In the genomic region with DNA sequence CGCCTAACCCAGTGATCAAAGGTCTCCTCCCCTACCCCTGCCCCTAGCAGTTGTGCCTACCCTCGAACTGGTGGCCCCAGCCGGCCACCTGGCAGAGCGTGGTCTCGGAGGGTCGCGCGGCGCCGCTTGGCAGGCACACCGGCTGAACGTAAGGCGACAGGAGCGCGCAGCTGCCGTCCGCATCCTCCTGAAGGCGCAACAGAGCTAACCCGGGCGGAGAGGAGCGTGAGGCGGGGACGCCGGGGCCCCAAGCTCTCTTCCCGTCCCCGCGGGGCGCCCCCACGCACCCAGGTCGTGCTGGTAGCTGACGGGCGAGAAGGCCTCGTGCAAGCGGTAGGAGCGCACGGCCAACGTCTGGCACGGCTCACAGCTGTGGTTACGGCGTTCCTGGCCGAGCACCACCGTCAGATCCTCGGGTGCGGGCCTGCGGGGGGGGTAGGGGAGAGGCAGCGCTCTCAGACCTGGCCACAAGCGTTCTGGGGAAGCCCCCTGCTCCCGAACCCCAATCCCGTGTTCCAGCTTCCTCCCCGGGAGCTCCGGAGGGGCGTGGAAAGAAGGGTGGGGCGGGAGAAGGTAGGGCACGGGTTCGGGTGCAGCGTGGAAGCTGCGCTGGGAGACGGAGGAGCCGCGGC, we compare ENCODE assay signal across 6 cellular contexts. TPM values are rescaled to one million over a fixed set of nuclear protein-coding genes. Genes with fewer than 3 reads are reported as not detected.
DNase-seq lines count a peak whose midpoint lies in the region; ATAC-seq, FAIRE-seq and TF ChIP-seq lines count a peak whose summit lies in the region.

No MANE protein-coding gene starts in this region.

- FAIRE-seq in HTR-8/SVneo (lab: Jason Lieb, UNC): no peak

- H3K9me3 Mint-ChIP-seq in activated T-cell treated with anti-CD3 and anti-CD28 coated beads, Interleukin-2, amount 50 U/mL, for 72 hours: no peaks in the 10 kb centered on the region

- DNase-seq in activated T-cell treated with anti-CD3 and anti-CD28 coated beads, Interleukin-2, amount 50 U/mL, for 72 hours: peak; percentile 68 to 71
- DNase-seq in left colon (peak; percentile 55 to 64), HTR-8/SVneo (ENCODE audit: insufficient read length, low spot score) (no peak), sciatic nerve (ENCODE audit: low spot score) (no peak)

- H3K27me3 Mint-ChIP-seq in activated T-cell treated with anti-CD3 and anti-CD28 coated beads, Interleukin-2, amount 50 U/mL, for 72 hours (ENCODE audit: low read depth): peaks cover 23% of the 10 kb centered on the region

- no peak overlapping the region for H3K27ac Mint-ChIP-seq in activated T-cell treated with anti-CD3 and anti-CD28 coated beads, Interleukin-2, amount 50 U/mL, for 72 hours

- H3K4me3 Mint-ChIP-seq in activated T-cell treated with anti-CD3 and anti-CD28 coated beads, Interleukin-2, amount 50 U/mL, for 72 hours: peak overlapping the region; percentile 92 to 93

- intact Hi-C loops in left colon (cut with DNase I, micrococcal nuclease) (loop anchor here in 1 of 2 donors (5.0 kb wide), 1 partner anchor 49 kb away; no protein-coding TSS in a partner anchor), sciatic nerve (cut with DNase I) (loop anchor here (5.0 kb wide), 1 partner anchor 54 kb away; no protein-coding TSS in a partner anchor)

- H3K4me1 Mint-ChIP-seq in activated T-cell treated with anti-CD3 and anti-CD28 coated beads, Interleukin-2, amount 50 U/mL, for 72 hours (ENCODE audit: low read depth): peaks cover 32% of the 10 kb centered on the region

- H3K36me3 Mint-ChIP-seq in activated T-cell treated with anti-CD3 and anti-CD28 coated beads, Interleukin-2, amount 50 U/mL, for 72 hours (ENCODE audit: insufficient read depth in 2 of 2): no peaks in the 10 kb centered on the region

- ATAC-seq in HG03460 (IDR thresholded peaks at IDR 0.05; ENCODE audit: unreplicated experiment) (peak; percentile 24), left colon (peak; percentile 30), sciatic nerve (no peak)
- peak; percentile 40 to 46 for ATAC-seq in activated T-cell treated with anti-CD3 and anti-CD28 coated beads, Interleukin-2, amount 50 U/mL, for 72 hours (replicated peaks in 1 of 2)

- TF ChIP-seq POLR2A in GM19193 (IDR thresholded peaks at IDR 0.05; ENCODE audit: extremely low read depth, insufficient read depth, insufficient read length): peak; percentile 14

RNA-seq across cellular contexts. Expression of a gene that starts 2.8 kb away (rescaled TPM):
- total RNA-seq in activated T-cell treated with anti-CD3 and anti-CD28 coated beads, Interleukin-2, amount 50 U/mL, for 72 hours: not detected
- not detected for total RNA-seq in left colon
- not detected for total RNA-seq in sciatic nerve

RNA-seq across cellular contexts. Expression of a gene that starts 6.1 kb away (rescaled TPM):
- total RNA-seq in activated T-cell treated with anti-CD3 and anti-CD28 coated beads, Interleukin-2, amount 50 U/mL, for 72 hours: 1 to 10 TPM; 6.5 to 6.7 TPM
- total RNA-seq in left colon (10 to 100 TPM in 1 of 2 donors, 1 to 10 TPM in 1; 9.0 to 11.3 TPM), sciatic nerve (0.49 TPM)

RNA-seq across cellular contexts. Expression of a gene that starts 19.1 kb away (rescaled TPM):
- under 1 TPM; 0.19 to 0.21 TPM for total RNA-seq in activated T-cell treated with anti-CD3 and anti-CD28 coated beads, Interleukin-2, amount 50 U/mL, for 72 hours
- total RNA-seq in left colon: not detected
- not detected for total RNA-seq in sciatic nerve

RNA-seq across cellular contexts. Expression of a gene that starts 23.2 kb away (rescaled TPM):
- total RNA-seq in activated T-cell treated with anti-CD3 and anti-CD28 coated beads, Interleukin-2, amount 50 U/mL, for 72 hours: 100 to 1,000 TPM; 133 to 135 TPM
- total RNA-seq in left colon (10 to 100 TPM; 34.6 to 43.5 TPM), sciatic nerve (25.0 TPM)

RNA-seq across cellular contexts. Expression of a gene that starts 43.3 kb away (rescaled TPM):
- 10 to 100 TPM; 12.1 to 16.0 TPM for total RNA-seq in activated T-cell treated with anti-CD3 and anti-CD28 coated beads, Interleukin-2, amount 50 U/mL, for 72 hours
- 1 to 10 TPM; 1.6 to 2.2 TPM for total RNA-seq in left colon
- 8.2 TPM for total RNA-seq in sciatic nerve

Comparison
In these comparisons a context has a peak if more than half of its experiments do, and no peak if none do; other contexts are left out.
1. DNase-seq: peak in activated T-cell treated with anti-CD3 and anti-CD28 coated beads, Interleukin-2, amount 50 U/mL, for 72 hours (2 of 2) and left colon (2 of 2); none in HTR-8/SVneo (single experiment) and sciatic nerve (single experiment).